Comparison of ENCODE assay signal across 22 cellular contexts in the genomic region with DNA sequence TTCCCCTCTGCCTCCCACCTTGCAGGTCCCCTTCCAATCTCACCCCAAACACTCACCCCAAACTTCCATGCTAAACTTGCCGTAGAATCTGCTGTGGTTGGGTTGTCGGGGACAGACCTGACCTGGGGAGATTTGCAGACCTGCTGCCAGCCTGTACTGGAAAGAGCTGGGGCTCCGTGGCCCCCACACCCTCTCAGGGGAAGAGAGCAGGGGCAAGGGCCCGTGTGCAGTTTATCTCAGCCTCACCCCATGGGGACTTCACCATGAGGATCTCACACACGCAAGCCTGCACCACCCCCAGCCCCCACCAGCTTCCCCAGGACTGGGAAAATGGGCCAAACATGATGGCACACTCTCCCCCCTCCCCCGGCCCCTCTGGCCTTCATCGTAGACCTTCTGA. TPM values are rescaled to one million over a fixed set of nuclear protein-coding genes. Genes with fewer than 3 reads are reported as not detected.
"Had no signal": no experiment of that assay in that cellular context is flagged by ENCODE, and none has a peak within 500 bp of the region (broad histone marks: within the 10 kb centered on the region; RNA-seq: fewer than 3 reads in every experiment).

No MANE protein-coding gene starts in this region.

- H3K4me1 ChIP-seq: SJSA1 had no signal

- FAIRE-seq: HepG2, K562 had no signal

- DNase-seq: Kasumi-1, MM.1S, NCI-H1092 treated with DMSO at 0.1 percent for 48 hours, NCI-H1436, NCI-H187, NCI-H2029, NCI-H2081 treated with DMSO at 0.1 percent for 48 hours, NCI-H2171, NCI-H446, NCI-H510A, NCI-H524 treated with DMSO at 0.1 percent for 48 hours, NCI-H69, NCI-H774, Right ventricle myocardium superior, SIG-M5 had no signal

- ATAC-seq: K562 had no signal

- H3K4me3 Mint-ChIP-seq: IgD-negative memory B cell had no signal

- H3K4me1 Mint-ChIP-seq: IgD-negative memory B cell had no signal

- H3K4me3 ChIP-seq: K562, SJSA1, SK-N-MC had no signal

- H3K36me3 Mint-ChIP-seq: IgD-negative memory B cell had no signal

- H3K4me2 ChIP-seq: KMS-11 had no signal

- H3K27me3 ChIP-seq: SJSA1 had no signal

- H3K36me3 ChIP-seq: SJSA1 had no signal

- H3K9ac ChIP-seq: KMS-11 had no signal

- H3K9me3 ChIP-seq: SJSA1 had no signal

- H3K27ac ChIP-seq: KMS-11, SJSA1, SK-N-MC had no signal

RNA-seq across cellular contexts. Expression of a gene that starts 30.7 kb away (rescaled TPM):
- total RNA-seq: HepG2 had no signal
- polyA plus RNA-seq: HepG2, IgD-negative memory B cell, K562 had no signal

RNA-seq across cellular contexts. Expression of a gene that starts 53.6 kb away (rescaled TPM):
- total RNA-seq: HepG2, HT1080, K562 had no signal
- polyA plus RNA-seq: HepG2, IgD-negative memory B cell, K562 had no signal
